In the genomic region with DNA sequence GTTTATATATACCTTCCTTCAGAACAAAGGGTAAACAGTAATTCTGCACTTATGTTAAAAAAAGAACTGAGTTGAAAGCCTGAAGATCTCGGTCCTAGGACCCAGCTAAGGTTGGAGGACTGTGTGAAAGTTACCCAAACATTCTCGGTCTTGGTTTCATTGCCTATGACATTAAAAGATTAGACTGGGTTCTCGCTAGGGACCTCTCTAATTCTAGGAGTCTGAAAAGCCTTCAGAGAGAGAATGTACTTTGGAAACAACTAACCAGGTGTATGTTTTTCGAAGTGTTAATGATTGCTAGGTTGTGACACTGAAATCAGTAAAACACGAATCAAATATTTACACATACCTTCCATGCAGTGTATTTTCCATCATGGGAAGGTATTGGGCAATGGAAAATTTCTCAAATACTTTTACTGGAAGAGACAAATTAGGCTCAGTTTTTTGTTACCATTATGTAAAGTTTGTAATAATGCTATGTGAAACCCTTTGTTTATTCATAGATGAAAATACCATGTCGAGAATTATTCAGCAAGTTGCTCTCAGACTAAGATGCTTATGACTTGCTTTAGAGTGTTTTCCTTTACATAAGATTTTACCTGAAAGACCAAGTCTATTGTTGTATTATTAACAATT, we compare ENCODE assay signal across 11 cellular contexts.
A peak's percentile ranks its signal among the peaks of the same experiment; 100 is the strongest.
DNase-seq lines count a peak whose midpoint lies in the region; ATAC-seq, FAIRE-seq and TF ChIP-seq lines count a peak whose summit lies in the region.
"Had no signal": no experiment of that assay in that cellular context is flagged by ENCODE, and none has a peak within 500 bp of the region (broad histone marks: within the 10 kb centered on the region; RNA-seq: fewer than 3 reads in every experiment).

No MANE protein-coding gene starts in this region.

- H3K4me3 ChIP-seq in GM12865 (ENCODE audit: low read depth, low read length) = no peak overlapping the region
- H3K4me3 ChIP-seq in HepG2 (replicated peaks in 1 of 3; ENCODE audit: insufficient read depth in 1 of 3, low read depth in 2 of 3, low read length in 3 of 3) = peak overlapping the region in 2 of 3 experiments; percentile 13 to 14; a peak in 2 of 6 replicates
- H3K4me3 ChIP-seq in adrenal gland = no peak overlapping the region
- no peak overlapping the region for H3K4me3 ChIP-seq in sigmoid colon

- H3K36me3 ChIP-seq in HepG2 (replicated peaks in 1 of 2; ENCODE audit: control insufficient read depth in 1 of 2, insufficient read depth in 2 of 2, low read length in 2 of 2) (no peaks in the 10 kb centered on the region), adrenal gland (replicated peaks in 1 of 2) (no peaks in the 10 kb centered on the region), sigmoid colon (no peaks in the 10 kb centered on the region)

- peak overlapping the region; percentile 88 for H3K9ac ChIP-seq in HepG2 (ENCODE audit: insufficient read depth, low read depth, low read length)

- peak overlapping the region; percentile 96 for H3K27ac ChIP-seq in HepG2 (ENCODE audit: extremely low read length, insufficient read depth, low read length)
- no peak overlapping the region for H3K27ac ChIP-seq in adrenal gland
- H3K27ac ChIP-seq in sigmoid colon = no peak overlapping the region
- H3K27ac ChIP-seq: HL-60 had no signal

- peak; percentile 81 for FAIRE-seq in HepG2 (lab: Jason Lieb, UNC)

- 1% methylated on average over 6 of the region's 6 CpGs for WGBS in HepG2 (ENCODE audit: low lambda C conversion rate)
- WGBS in adrenal gland, 4 donors = 83 to 92% (median 87%) methylated on average over 6 of the region's 6 CpGs
- 16 to 61% methylated on average over 6 of the region's 6 CpGs for WGBS in sigmoid colon, 2 donors

- no peak overlapping the region for H2AFZ ChIP-seq in HepG2 (ENCODE audit: low read length)

- no peaks in the 10 kb centered on the region for H3K79me2 ChIP-seq in HepG2 (ENCODE audit: insufficient read depth, low read length)

- DNase-seq in GM12865 (ENCODE audit: low read depth) (peak; percentile 61), HepG2 (ENCODE audit: low spot score) (peak; percentile 99), activated gamma-delta T cell treated with Interleukin-2 at 50 U/mL for 16 hours (no peak), hippocampal formation (lab: John Stamatoyannopoulos, UW) (no peak), adrenal gland (no peak), sigmoid colon (no peak)
- DNase-seq: left cardiac atrium; NK-92 treated with Interleukin-12 subunit alpha and Interleukin-12 subunit beta, amount 100 ng/mL, for 24 hours had no signal

- in situ Hi-C loops in HepG2 (cut with HindIII; ENCODE audit: extremely low pct_ligation_motif_present, low pct_unique_long_range_greater_than_20kb) = loop anchor here (5.0 kb wide), 1 partner anchor 114 kb away; a partner anchor contains a TSS

- POLR2A ChIA-PET in HepG2 (lab: Yijun Ruan, JAX) = interaction anchor here (0.7 to 3.8 kb wide), 14 partner anchors 18 to 126 kb away, joined by 3 to 38 read pairs (median 4); no protein-coding TSS in a partner anchor

- BruUV-seq in HepG2 (replicated peaks; lab: Mats Ljungman, UMichigan) = no TSS peak

- H3K9me3 ChIP-seq in HepG2 (ENCODE audit: low read length) (no peaks in the 10 kb centered on the region), adrenal gland (replicated peaks in 1 of 3) (no peaks in the 10 kb centered on the region), sigmoid colon (no peaks in the 10 kb centered on the region)

- peaks cover 89% of the 10 kb centered on the region for H3K4me1 ChIP-seq in HepG2 (ENCODE audit: insufficient read depth, low read length)
- H3K4me1 ChIP-seq in adrenal gland (replicated peaks in 1 of 2) = no peaks in the 10 kb centered on the region
- peaks cover 0 to 10% (median 3%) of the 10 kb centered on the region in 4 donors for H3K4me1 ChIP-seq in sigmoid colon

- no peaks in the 10 kb centered on the region for H3K27me3 ChIP-seq in HepG2 (ENCODE audit: control insufficient read depth in 1 of 2, insufficient read depth in 2 of 2, low read length in 2 of 2)
- no peaks in the 10 kb centered on the region for H3K27me3 ChIP-seq in adrenal gland
- H3K27me3 ChIP-seq in sigmoid colon = no peaks in the 10 kb centered on the region

- CTCF ChIA-PET in HepG2 (lab: Yijun Ruan, JAX; ENCODE audit: low intra/inter-chr PET ratio, low total read pairs) = no interaction called here

- TF ChIP-seq EP300 in HepG2 (IDR thresholded peaks at IDR 0.05; ENCODE audit: low read depth in 2 of 2, low read length in 2 of 2) (peak; percentile 99 to 100), HepG2 (CRISPR knock-in tag; IDR thresholded peaks at IDR 0.05; ENCODE audit: borderline replicate concordance) (peak; percentile 98), sigmoid colon (IDR thresholded peaks at IDR 0.05) (no peak)

- peak; percentile 87 for ATAC-seq in GM21515 (IDR thresholded peaks at IDR 0.05; ENCODE audit: unreplicated experiment)
- ATAC-seq in HG03442 (IDR thresholded peaks at IDR 0.05; ENCODE audit: unreplicated experiment) = peak; percentile 69
- ATAC-seq in HepG2 = peak; percentile 99
- ATAC-seq: left cardiac atrium had no signal

- H3K4me2 ChIP-seq in HepG2 (ENCODE audit: low read depth, low read length) = peak overlapping the region; percentile 67

- intact Hi-C loops in HepG2 (cut with micrococcal nuclease; ENCODE audit: unreplicated experiment) = loop anchor here (1.0 kb wide), 5 partner anchors 52 to 114 kb away; a partner anchor contains a TSS
- intact Hi-C loops in adrenal gland (cut with DNase I) = no loop called here
- intact Hi-C loops in sigmoid colon (cut with DNase I) = no loop called here

- no peak for TF ChIP-seq RAD21 in HepG2 (CRISPR knock-in tag; IDR thresholded peaks at IDR 0.05)

- TF ChIP-seq CTCF in GM12865 (IDR thresholded peaks at IDR 0.05; ENCODE audit: insufficient read depth, low read depth, low read length, missing control alignments) (no peak), HepG2 (CRISPR knock-in tag; IDR thresholded peaks at IDR 0.05) (no peak), adrenal gland (IDR thresholded peaks at IDR 0.05) (no peak), sigmoid colon (IDR thresholded peaks at IDR 0.05) (no peak)

- H4K20me1 ChIP-seq in HepG2 (ENCODE audit: insufficient read depth, low read length) = no peaks in the 10 kb centered on the region

- peak; percentile 53 to 81; a peak in 3 of 4 replicates for TF ChIP-seq POLR2A in HepG2 (IDR thresholded peaks at IDR 0.05; ENCODE audit: insufficient read depth in 1 of 2, low read depth in 2 of 2, low read length in 2 of 2)
- TF ChIP-seq POLR2A in adrenal gland (IDR thresholded peaks at IDR 0.05) = no peak
- no peak for TF ChIP-seq POLR2A in sigmoid colon (IDR thresholded peaks at IDR 0.05)

TF ChIP-seq in HepG2, 621 proteins besides CTCF, POLR2A, EP300 and RAD21 (continues in another document):
- peak; percentile 60 for TF ChIP-seq RFX3 (CRISPR knock-in tag; IDR thresholded peaks at IDR 0.05)
- peak; percentile 89; the same call in 1 of the 2 replicates for TF ChIP-seq ZNF878 (CRISPR knock-in tag; IDR thresholded peaks at IDR 0.05)
- TF ChIP-seq NCOA2 (CRISPR knock-in tag; IDR thresholded peaks at IDR 0.05) = peak; percentile 100
- peak; percentile 96 for TF ChIP-seq ZSCAN9 (CRISPR knock-in tag; IDR thresholded peaks at IDR 0.05; ENCODE audit: borderline replicate concordance)
- TF ChIP-seq KMT2A (CRISPR knock-in tag; IDR thresholded peaks at IDR 0.05) = peak; percentile 30; the same call in 1 of the 2 replicates
- TF ChIP-seq ETV5 (CRISPR knock-in tag; IDR thresholded peaks at IDR 0.05; ENCODE audit: borderline replicate concordance) = peak; percentile 58; the same call in 1 of the 2 replicates
- 0 out of 2 replicates have a peak, but pooled peaks have one; percentile 76 for TF ChIP-seq SSRP1 (CRISPR knock-in tag; IDR thresholded peaks at IDR 0.05)
- TF ChIP-seq JUNB (CRISPR knock-in tag; IDR thresholded peaks at IDR 0.05; ENCODE audit: borderline replicate concordance) = no peak; the same call in 1 of the 2 replicates
- TF ChIP-seq, protein P1, sequence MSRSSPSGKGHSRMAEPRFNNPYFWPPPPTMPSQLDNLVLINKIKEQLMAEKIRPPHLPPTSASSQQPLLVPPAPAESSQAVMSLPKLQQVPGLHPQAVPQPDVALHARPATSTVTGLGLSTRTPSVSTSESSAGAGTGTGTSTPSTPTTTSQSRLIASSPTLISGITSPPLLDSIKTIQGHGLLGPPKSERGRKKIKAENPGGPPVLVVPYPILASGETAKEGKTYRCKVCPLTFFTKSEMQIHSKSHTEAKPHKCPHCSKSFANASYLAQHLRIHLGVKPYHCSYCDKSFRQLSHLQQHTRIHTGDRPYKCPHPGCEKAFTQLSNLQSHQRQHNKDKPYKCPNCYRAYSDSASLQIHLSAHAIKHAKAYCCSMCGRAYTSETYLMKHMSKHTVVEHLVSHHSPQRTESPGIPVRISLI (CRISPR knock-in tag; IDR thresholded peaks at IDR 0.05; ENCODE audit: borderline replicate concordance) = peak; percentile 91
- TF ChIP-seq SATB2 (CRISPR knock-in tag; IDR thresholded peaks at IDR 0.05) = peak; percentile 87
- TF ChIP-seq, protein P2, sequence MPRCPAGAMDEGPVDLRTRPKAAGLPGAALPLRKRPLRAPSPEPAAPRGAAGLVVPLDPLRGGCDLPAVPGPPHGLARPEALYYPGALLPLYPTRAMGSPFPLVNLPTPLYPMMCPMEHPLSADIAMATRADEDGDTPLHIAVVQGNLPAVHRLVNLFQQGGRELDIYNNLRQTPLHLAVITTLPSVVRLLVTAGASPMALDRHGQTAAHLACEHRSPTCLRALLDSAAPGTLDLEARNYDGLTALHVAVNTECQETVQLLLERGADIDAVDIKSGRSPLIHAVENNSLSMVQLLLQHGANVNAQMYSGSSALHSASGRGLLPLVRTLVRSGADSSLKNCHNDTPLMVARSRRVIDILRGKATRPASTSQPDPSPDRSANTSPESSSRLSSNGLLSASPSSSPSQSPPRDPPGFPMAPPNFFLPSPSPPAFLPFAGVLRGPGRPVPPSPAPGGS (CRISPR knock-in tag; IDR thresholded peaks at IDR 0.05) = no peak
- TF ChIP-seq MZF1 (CRISPR knock-in tag; IDR thresholded peaks at IDR 0.05; ENCODE audit: borderline replicate concordance) = no peak
- TF ChIP-seq ELF4 (CRISPR knock-in tag; IDR thresholded peaks at IDR 0.05; ENCODE audit: borderline replicate concordance) = peak; percentile 68; the same call in 1 of the 2 replicates
- TF ChIP-seq ZNF790 (CRISPR knock-in tag; IDR thresholded peaks at IDR 0.05; ENCODE audit: borderline replicate concordance) = no peak
- no peak for TF ChIP-seq KDM2A (CRISPR knock-in tag; IDR thresholded peaks at IDR 0.05; ENCODE audit: borderline replicate concordance, low read depth)
- TF ChIP-seq GATAD2A (CRISPR knock-in tag; IDR thresholded peaks at IDR 0.05) = peak; percentile 100
- peak; percentile 80; the same call in 1 of the 2 replicates for TF ChIP-seq ZNF557 (CRISPR knock-in tag; IDR thresholded peaks at IDR 0.05)
- TF ChIP-seq RFXAP (CRISPR knock-in tag; IDR thresholded peaks at IDR 0.05; ENCODE audit: borderline replicate concordance) = no peak
- no peak for TF ChIP-seq SRSF9 (IDR thresholded peaks at IDR 0.05; ENCODE audit: borderline replicate concordance, insufficient read depth, low read depth, low read length, poor library complexity, severe bottlenecking)
- no peak; the same call in 1 of the 2 replicates for TF ChIP-seq ZNF547 (CRISPR knock-in tag; IDR thresholded peaks at IDR 0.05)

Comparison
In these comparisons a context has a peak if more than half of its experiments do, and no peak if none do; other contexts are left out.
1. DNase-seq: peak in GM12865 (single experiment) and HepG2 (single experiment); none in activated gamma-delta T cell treated with Interleukin-2 at 50 U/mL for 16 hours (single experiment), hippocampal formation (0 of 2), adrenal gland (0 of 7) and sigmoid colon (single experiment).
2. H3K4me3 ChIP-seq: peak in HepG2 (2 of 3); none in GM12865 (single experiment), adrenal gland (0 of 4) and sigmoid colon (0 of 4).
3. POLR2A ChIP-seq: peak in HepG2 (2 of 2); none in adrenal gland (0 of 2) and sigmoid colon (0 of 2).
4. Peak in every context shown above with its lines, with median percentiles within 50 percentile points of each other: ATAC-seq.